In genomic region chr3:33315826-33316225, GRCh38 we compare ENCODE assay signal across 22 cellular contexts. TPM values are rescaled to one million over a fixed set of nuclear protein-coding genes. Genes with fewer than 3 reads are reported as not detected.
DNase-seq lines count a peak whose midpoint lies in the region; ATAC-seq, FAIRE-seq and TF ChIP-seq lines count a peak whose summit lies in the region.
"Had no signal": no experiment of that assay in that cellular context is flagged by ENCODE, and none has a peak within 500 bp of the region (broad histone marks: within the 10 kb centered on the region; RNA-seq: fewer than 3 reads in every experiment).

No MANE protein-coding gene starts in this region.

- peaks cover 20% of the 10 kb centered on the region for H3K4me1 ChIP-seq in osteoblast (ENCODE audit: insufficient read depth, low read length)
- H3K4me1 ChIP-seq: BLaER1 treated with 17β-estradiol and CSF1 and Interleukin-3, amounts not matched to agents 10 nM and 100 nM; left lung; right lobe of liver had no signal

- H3K4me3 Mint-ChIP-seq in Calu3 (ENCODE audit: low read depth, unreplicated experiment), result no peak overlapping the region
- H3K4me3 Mint-ChIP-seq: effector memory CD8-positive, alpha-beta T cell; naive thymus-derived CD8-positive, alpha-beta T cell; type B pancreatic cell had no signal

- H3K27me3 Mint-ChIP-seq in Calu3 (ENCODE audit: unreplicated experiment), result no peaks in the 10 kb centered on the region
- H3K27me3 Mint-ChIP-seq: type B pancreatic cell had no signal

- peaks cover under 1% of the 10 kb centered on the region for H3K9me3 ChIP-seq in osteoblast (ENCODE audit: low read depth, low read length)
- H3K9me3 ChIP-seq: right lobe of liver had no signal

- intact Hi-C loops in Calu3 (cut with micrococcal nuclease; ENCODE audit: unreplicated experiment), result loop anchor here (5.0 kb wide), 1 partner anchor 41 kb away; no protein-coding TSS in a partner anchor

- H3K79me2 ChIP-seq in osteoblast (ENCODE audit: insufficient read depth, low read length), result peaks cover 13% of the 10 kb centered on the region

- H3K4me2 ChIP-seq in osteoblast (ENCODE audit: insufficient read depth, low read length), result peak overlapping the region; percentile 1
- H3K4me2 ChIP-seq: BLaER1 treated with 17β-estradiol and CSF1 and Interleukin-3, amounts not matched to agents 10 nM and 100 nM had no signal

- no TSS peak for BruUV-seq in Calu3 (replicated peaks; lab: Mats Ljungman, UMichigan)

- no peak for FAIRE-seq in D721Med (lab: Jason Lieb, UNC)

- H3K27ac ChIP-seq in RWPE1 (no peak overlapping the region), osteoblast (ENCODE audit: low read depth, low read length) (peak overlapping the region; percentile 1)
- H3K27ac ChIP-seq: BLaER1 treated with 17β-estradiol and CSF1 and Interleukin-3, amounts not matched to agents 10 nM and 100 nM; heart right ventricle; left lung; right lobe of liver had no signal

- CTCF ChIA-PET in RWPE1 (lab: Yijun Ruan, JAX), result interaction anchor here (0.5 kb wide), 1 partner anchor 703 kb away, joined by 3 read pairs; no protein-coding TSS in a partner anchor
- CTCF ChIA-PET in Calu3 (lab: Charles Lee), result interaction anchor here (0.7 kb wide), 1 partner anchor 335 kb away, joined by 3 read pairs; no protein-coding TSS in a partner anchor

- H3K4me1 Mint-ChIP-seq in Calu3 (ENCODE audit: low read depth, unreplicated experiment), result peaks cover 40% of the 10 kb centered on the region

- H4K20me1 ChIP-seq in osteoblast (ENCODE audit: insufficient read depth, low read length), result no peaks in the 10 kb centered on the region
- H4K20me1 ChIP-seq: BLaER1 treated with 17β-estradiol and CSF1 and Interleukin-3, amounts not matched to agents 10 nM and 100 nM had no signal

- DNase-seq in EL (peak; percentile 60), RWPE1 (ENCODE audit: low spot score) (peak; percentile 26), epithelial cell of esophagus (ENCODE audit: low read depth) (peak; percentile 70), osteoblast (ENCODE audit: insufficient read length, low spot score, missing footprints) (peak; percentile 5), cerebellar nuclear complex (lab: John Stamatoyannopoulos, UW) (no peak), D721Med (ENCODE audit: insufficient read length, low spot score) (no peak), Calu3 (no peak)
- DNase-seq: activated CD4-positive, alpha-beta T cell treated with anti-CD3 and anti-CD28 coated beads, Interleukin-2, amount 50 U/mL, for 1 hour; aorta; effector memory CD8-positive, alpha-beta T cell; heart right ventricle; Kasumi-1; left lung; naive thymus-derived CD8-positive, alpha-beta T cell; NCI-H187 treated with DMSO at 0.1 percent for 48 hours; NCI-H69; right lobe of liver; stimulated activated CD4-positive, alpha-beta T cell treated with anti-CD3 and anti-CD28 coated beads, Interleukin-4, amount 100 ng/mL, for 1 hour; T-helper 9 cell had no signal

- H2AFZ ChIP-seq in osteoblast (ENCODE audit: low read length), result no peak overlapping the region

- H3K36me3 ChIP-seq in osteoblast (ENCODE audit: insufficient read depth, low read length), result no peaks in the 10 kb centered on the region
- H3K36me3 ChIP-seq: BLaER1 treated with 17β-estradiol and CSF1 and Interleukin-3, amounts not matched to agents 10 nM and 100 nM; left lung; right lobe of liver had no signal

- H3K9me3 Mint-ChIP-seq in Calu3 (ENCODE audit: low read depth, unreplicated experiment), result no peaks in the 10 kb centered on the region

- no peaks in the 10 kb centered on the region for H3K36me3 Mint-ChIP-seq in Calu3 (ENCODE audit: insufficient read depth, unreplicated experiment)

- no peak for ATAC-seq in GM21381 (IDR thresholded peaks at IDR 0.05; ENCODE audit: unreplicated experiment)
- ATAC-seq: effector memory CD8-positive, alpha-beta T cell; left lung; naive thymus-derived CD8-positive, alpha-beta T cell had no signal

- TF ChIP-seq CTCF in RWPE1 (conservative IDR thresholded peaks at IDR 0.05; ENCODE audit: low read depth) (no peak), epithelial cell of esophagus (IDR thresholded peaks at IDR 0.05; ENCODE audit: insufficient read depth, low read depth, low read length, missing control alignments) (no peak), osteoblast (IDR thresholded peaks at IDR 0.05; ENCODE audit: extremely low read depth, low read depth, low read length) (no peak), D721Med (IDR thresholded peaks at IDR 0.05; ENCODE audit: insufficient read depth, missing control alignments) (no peak), Calu3 (IDR thresholded peaks at IDR 0.05; ENCODE audit: unreplicated experiment) (no peak)

- H3K27ac Mint-ChIP-seq in Calu3 (ENCODE audit: unreplicated experiment), result no peak overlapping the region
- H3K27ac Mint-ChIP-seq: type B pancreatic cell had no signal

- H3K4me3 ChIP-seq in epithelial cell of esophagus (ENCODE audit: low read length) (no peak overlapping the region), osteoblast (ENCODE audit: insufficient read depth, low read length) (no peak overlapping the region)
- H3K4me3 ChIP-seq: BLaER1 treated with 17β-estradiol and CSF1 and Interleukin-3, amounts not matched to agents 10 nM and 100 nM; heart right ventricle; left lung; right lobe of liver had no signal

- no peaks in the 10 kb centered on the region for H3K27me3 ChIP-seq in osteoblast (ENCODE audit: insufficient read depth, low read length)
- H3K27me3 ChIP-seq: BLaER1 treated with 17β-estradiol and CSF1 and Interleukin-3, amounts not matched to agents 10 nM and 100 nM; heart right ventricle; left lung; right lobe of liver had no signal

- POLR2A ChIA-PET in RWPE1 (lab: Yijun Ruan, JAX; ENCODE audit: low non-redundant PET), result no interaction called here

RNA-seq across cellular contexts. Expression of gene FBXL2, which starts 38.6 kb away (rescaled TPM):
- total RNA-seq in osteoblast, result 23.2 and 23.6 TPM in 2 replicates
- 11.5 and 12.6 TPM in 2 replicates for total RNA-seq in Calu3 (2022)
- total RNA-seq: naive thymus-derived CD8-positive, alpha-beta T cell had no signal

Comparison
In these comparisons a context has a peak if more than half of its experiments do, and no peak if none do; other contexts are left out.
1. DNase-seq: peak in EL (single experiment), RWPE1 (single experiment), epithelial cell of esophagus (single experiment) and osteoblast (single experiment); none in cerebellar nuclear complex (0 of 2), D721Med (single experiment) and Calu3 (single experiment).